In genomic region chr2:237701033-237701858, GRCh38 we compare ENCODE assay signal across 9 cellular contexts.
DNase-seq lines count a peak whose midpoint lies in the region; ATAC-seq and TF ChIP-seq lines count a peak whose summit lies in the region.
"Had no signal": no experiment of that assay in that cellular context is flagged by ENCODE, and none has a peak within 500 bp of the region (broad histone marks: within the 10 kb centered on the region; RNA-seq: fewer than 3 reads in every experiment).

No MANE protein-coding gene starts in this region.

- no peaks in the 10 kb centered on the region for H3K36me3 ChIP-seq in right atrium auricular region
- no peaks in the 10 kb centered on the region for H3K36me3 ChIP-seq in skeletal muscle tissue (ENCODE audit: control insufficient read depth in 3 of 3, insufficient read depth in 3 of 3, low read length in 3 of 3)
- no peaks in the 10 kb centered on the region for H3K36me3 ChIP-seq in testis (ENCODE audit: low read depth, missing control alignments)
- H3K36me3 ChIP-seq: adrenal gland had no signal

- no peak for TF ChIP-seq POLR2A in testis (IDR thresholded peaks at IDR 0.05)

- H3K9me3 ChIP-seq in right atrium auricular region, result no peaks in the 10 kb centered on the region
- H3K9me3 ChIP-seq in skeletal muscle tissue (ENCODE audit: control insufficient read depth in 3 of 3, low read length in 3 of 3), result no peaks in the 10 kb centered on the region
- no peaks in the 10 kb centered on the region for H3K9me3 ChIP-seq in testis
- H3K9me3 ChIP-seq: adrenal gland had no signal

- no peaks in the 10 kb centered on the region for H3K27me3 ChIP-seq in HL-60 (ENCODE audit: insufficient read depth, poor library complexity, severe bottlenecking)
- H3K27me3 ChIP-seq in right atrium auricular region, result no peaks in the 10 kb centered on the region
- no peaks in the 10 kb centered on the region for H3K27me3 ChIP-seq in skeletal muscle tissue (ENCODE audit: control insufficient read depth in 3 of 3, insufficient read depth in 3 of 3, low read length in 3 of 3)
- no peaks in the 10 kb centered on the region for H3K27me3 ChIP-seq in testis
- H3K27me3 ChIP-seq: adrenal gland had no signal

- H3K4me1 ChIP-seq in right atrium auricular region, result peaks cover 4 to 97% of the 10 kb centered on the region in 2 donors
- peaks cover 83 to 92% (median 91%) of the 10 kb centered on the region in 3 donors for H3K4me1 ChIP-seq in skeletal muscle tissue (ENCODE audit: control insufficient read depth in 3 of 3, insufficient read depth in 3 of 3, low read length in 3 of 3)
- H3K4me1 ChIP-seq in testis, result peaks cover 23% of the 10 kb centered on the region

- no peak overlapping the region for H3K4me3 ChIP-seq in HL-60 (replicated peaks; ENCODE audit: insufficient read depth, low read length)
- no peak overlapping the region for H3K4me3 ChIP-seq in right atrium auricular region
- peak overlapping the region; percentile 14 to 33 (median 22) for H3K4me3 ChIP-seq in skeletal muscle tissue (ENCODE audit: low read length in 3 of 3)
- H3K4me3 ChIP-seq in testis, result no peak overlapping the region
- H3K4me3 ChIP-seq: adrenal gland had no signal

- TF ChIP-seq CTCF in HL-60 (IDR thresholded peaks at IDR 0.05; ENCODE audit: insufficient read depth, low read length) (no peak), activated B cell treated with CpG ODN at 0.5 μM for 24 hours (IDR thresholded peaks at IDR 0.05) (no peak), right atrium auricular region (IDR thresholded peaks at IDR 0.05) (no peak), testis (IDR thresholded peaks at IDR 0.05) (no peak)

- H3K27me3 Mint-ChIP-seq in activated B cell treated with CpG ODN at 0.5 μM for 24 hours, result no peaks in the 10 kb centered on the region

- H3K27ac ChIP-seq in HL-60 (replicated peaks) (peak overlapping the region; percentile 77), right atrium auricular region (peak overlapping the region; percentile 80 to 84), skeletal muscle tissue (ENCODE audit: low read depth, low read length) (peak overlapping the region; percentile 92), testis (no peak overlapping the region)

- DNase-seq in HL-60 (ENCODE audit: low read depth in 1 of 2, low spot score in 1 of 2) (no peak), activated B cell treated with CpG ODN at 0.5 μM for 24 hours (no peak), right atrium auricular region (ENCODE audit: low spot score) (no peak), LoVo (ENCODE audit: low spot score) (no peak), testis (no peak)

- peak overlapping the region; percentile 82 for H3K27ac Mint-ChIP-seq in activated B cell treated with CpG ODN at 0.5 μM for 24 hours

- POLR2A ChIA-PET in activated B cell treated with CpG ODN at 0.5 μM for 24 hours (lab: Charles Lee), result interaction anchor here (0.6 to 2.1 kb wide), 6 partner anchors 10 to 28 kb away, joined by 4 to 14 read pairs (median 5); no protein-coding TSS in a partner anchor

- intact Hi-C loops in activated B cell treated with CpG ODN at 0.5 μM for 24 hours (cut with micrococcal nuclease), result no loop called here
- intact Hi-C loops in testis (cut with DNase I; ENCODE audit: low total_unique reads), result no loop called here

- peak overlapping the region; percentile 62 for H3K4me3 Mint-ChIP-seq in activated B cell treated with CpG ODN at 0.5 μM for 24 hours

- H3K36me3 Mint-ChIP-seq in activated B cell treated with CpG ODN at 0.5 μM for 24 hours (ENCODE audit: low read depth), result peaks cover 14% of the 10 kb centered on the region

- peak overlapping the region; percentile 67 to 76 (median 71) for H3K9ac ChIP-seq in skeletal muscle tissue (ENCODE audit: low read depth in 1 of 3, low read length in 3 of 3)

- 73 to 85% methylated on average over 4 to 17 of the region's 17 CpGs for WGBS in testis, 2 donors

- H3K4me1 Mint-ChIP-seq in activated B cell treated with CpG ODN at 0.5 μM for 24 hours, result peaks cover 92% of the 10 kb centered on the region

- CTCF ChIA-PET in activated B cell treated with CpG ODN at 0.5 μM for 24 hours (lab: Charles Lee), result interaction anchor here (0.7 to 1.7 kb wide), 5 partner anchors 28 to 189 kb away, joined by 3 to 16 read pairs (median 4); no protein-coding TSS in a partner anchor

- ATAC-seq in activated B cell treated with CpG ODN at 0.5 μM for 24 hours (ENCODE audit: low read depth) (no peak), GM18511 (IDR thresholded peaks at IDR 0.05; ENCODE audit: unreplicated experiment) (no peak), GM21381 (IDR thresholded peaks at IDR 0.05; ENCODE audit: unreplicated experiment) (no peak)

- no peaks in the 10 kb centered on the region for H3K9me3 Mint-ChIP-seq in activated B cell treated with CpG ODN at 0.5 μM for 24 hours

Comparison
In these comparisons a context has a peak if more than half of its experiments do, and no peak if none do; other contexts are left out.
1. H3K27ac ChIP-seq: peak in HL-60 (single experiment), right atrium auricular region (2 of 2) and skeletal muscle tissue (single experiment); none in testis (0 of 2).
2. H3K4me3 ChIP-seq: peak in skeletal muscle tissue (3 of 3); none in HL-60 (single experiment), right atrium auricular region (0 of 2) and testis (0 of 2).